ENCODE assay signal across 9 cellular contexts in the genomic region with DNA sequence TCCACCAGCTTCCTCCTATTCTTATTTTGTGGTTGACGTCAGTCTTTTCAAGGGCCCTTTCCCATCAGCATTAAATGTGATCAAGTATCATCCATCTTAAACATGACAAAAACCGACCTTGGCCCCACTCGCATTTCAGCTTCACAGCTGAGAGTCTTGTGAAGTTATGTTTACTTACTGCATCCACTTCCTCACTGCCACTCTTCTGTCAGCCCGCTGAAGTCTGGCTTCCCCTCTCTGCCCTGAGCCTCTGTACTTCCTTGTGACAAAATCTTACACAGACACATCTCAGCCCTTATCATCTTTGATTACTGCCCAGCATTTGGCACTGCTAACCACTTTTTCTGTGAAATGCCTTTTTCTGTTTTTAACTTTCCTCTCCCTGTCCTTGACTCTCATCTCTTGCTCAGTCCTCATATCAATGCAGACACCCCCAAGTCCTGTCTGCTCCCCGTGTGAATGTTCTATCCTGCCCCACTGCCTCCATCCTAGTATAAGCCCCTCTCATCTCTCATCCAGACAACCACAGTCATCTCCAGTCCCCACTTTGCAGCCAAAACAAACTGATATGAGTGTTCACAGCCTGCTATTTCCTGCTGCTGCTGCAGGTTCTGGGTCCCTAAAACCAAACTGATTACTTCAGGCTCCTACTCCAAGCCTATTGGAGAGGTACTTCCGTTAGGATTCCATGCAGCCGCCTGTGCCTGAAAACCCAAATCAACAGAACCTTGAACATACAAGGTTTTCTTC. TPM values are rescaled to one million over a fixed set of nuclear protein-coding genes. Genes with fewer than 3 reads are reported as not detected.
DNase-seq lines count a peak whose midpoint lies in the region; ATAC-seq and TF ChIP-seq lines count a peak whose summit lies in the region.
"Had no signal": no experiment of that assay in that cellular context is flagged by ENCODE, and none has a peak within 500 bp of the region (broad histone marks: within the 10 kb centered on the region; RNA-seq: fewer than 3 reads in every experiment).

No MANE protein-coding gene starts in this region.

- DNase-seq in CD4-positive, alpha-beta T cell: peak in 9 of 10 experiments; percentile 17 to 51 (median 44)
- DNase-seq in MV-4-11 (lab: John Stamatoyannopoulos, UW) (peak; percentile 65), NCI-H1694 treated with DMSO at 0.1 percent for 48 hours (lab: John Stamatoyannopoulos, UW) (no peak), GM10248 (ENCODE audit: extremely low spot score) (no peak), MG63 (no peak), HuH-7 (ENCODE audit: low spot score) (no peak)
- DNase-seq: NCI-H524 had no signal

- H3K4me1 Mint-ChIP-seq in CD4-positive, alpha-beta T cell (ENCODE audit: low read depth): peaks cover 42% of the 10 kb centered on the region
- peaks cover 52% of the 10 kb centered on the region for H3K4me1 Mint-ChIP-seq in activated naive CD8-positive, alpha-beta T cell (ENCODE audit: low read depth)

- H3K9me3 ChIP-seq in CD4-positive, alpha-beta T cell (ENCODE audit: control insufficient read depth, low read length): no peaks in the 10 kb centered on the region
- H3K9me3 ChIP-seq in mucosa of rectum (ENCODE audit: control insufficient read depth in 2 of 2, low read length in 2 of 2) (no peaks in the 10 kb centered on the region), MG63 (no peaks in the 10 kb centered on the region)

- H3K27ac ChIP-seq in CD4-positive, alpha-beta T cell (ENCODE audit: low read depth, low read length): peak overlapping the region; percentile 52
- peak overlapping the region; percentile 38 to 58 for H3K27ac ChIP-seq in mucosa of rectum (ENCODE audit: low read depth in 2 of 2, low read length in 2 of 2)

- no peaks in the 10 kb centered on the region for H3K9me3 Mint-ChIP-seq in CD4-positive, alpha-beta T cell
- no peaks in the 10 kb centered on the region for H3K9me3 Mint-ChIP-seq in activated naive CD8-positive, alpha-beta T cell (ENCODE audit: low read depth)

- no peak for TF ChIP-seq CTCF in CD4-positive, alpha-beta T cell (IDR thresholded peaks at IDR 0.05)
- no peak for TF ChIP-seq CTCF in GM10248 (IDR thresholded peaks at IDR 0.05; ENCODE audit: control extremely low read depth, extremely low read depth, low read depth, missing control alignments)

- H3K27me3 Mint-ChIP-seq in CD4-positive, alpha-beta T cell: no peaks in the 10 kb centered on the region
- H3K27me3 Mint-ChIP-seq in activated naive CD8-positive, alpha-beta T cell: no peaks in the 10 kb centered on the region

- H3K36me3 Mint-ChIP-seq in CD4-positive, alpha-beta T cell (ENCODE audit: low read depth): no peaks in the 10 kb centered on the region
- peaks cover 2% of the 10 kb centered on the region for H3K36me3 Mint-ChIP-seq in activated naive CD8-positive, alpha-beta T cell

- H3K9ac ChIP-seq in mucosa of rectum (ENCODE audit: low read depth in 1 of 2, low read length in 2 of 2): peak overlapping the region in 1 of 2 donors; percentile 54

- peaks cover 10 to 14% of the 10 kb centered on the region in 2 donors for H3K4me1 ChIP-seq in mucosa of rectum (ENCODE audit: control insufficient read depth in 2 of 2, insufficient read depth in 2 of 2, low read length in 2 of 2)

- H3K27ac Mint-ChIP-seq in CD4-positive, alpha-beta T cell: peak overlapping the region; percentile 82
- peak overlapping the region; percentile 94 for H3K27ac Mint-ChIP-seq in activated naive CD8-positive, alpha-beta T cell

- peak overlapping the region in 1 of 2 donors; percentile 34 for H3K4me3 ChIP-seq in mucosa of rectum (ENCODE audit: low read length in 2 of 2)
- no peak overlapping the region for H3K4me3 ChIP-seq in MG63

- no peaks in the 10 kb centered on the region for H3K27me3 ChIP-seq in CD4-positive, alpha-beta T cell (ENCODE audit: control insufficient read depth, insufficient read depth, low read length)
- H3K27me3 ChIP-seq in mucosa of rectum (ENCODE audit: control insufficient read depth in 2 of 2, insufficient read depth in 2 of 2, low read length in 2 of 2) (no peaks in the 10 kb centered on the region), MG63 (no peaks in the 10 kb centered on the region)

- peak; percentile 91 for ATAC-seq in CD4-positive, alpha-beta T cell (ENCODE audit: poor library complexity)

- peak overlapping the region; percentile 42 for H3K4me3 Mint-ChIP-seq in CD4-positive, alpha-beta T cell
- H3K4me3 Mint-ChIP-seq in activated naive CD8-positive, alpha-beta T cell: peak overlapping the region; percentile 78

- intact Hi-C loops in CD4-positive, alpha-beta T cell (cut with DNase I, micrococcal nuclease): loop anchor here in 1 of 2 experiments (1.0 kb wide), 1 partner anchor 14 kb away; no protein-coding TSS in a partner anchor

- peaks cover 0 to 4% of the 10 kb centered on the region in 2 donors for H3K36me3 ChIP-seq in mucosa of rectum (ENCODE audit: control insufficient read depth in 2 of 2, insufficient read depth in 2 of 2, low read length in 2 of 2)
- peaks cover 22% of the 10 kb centered on the region for H3K36me3 ChIP-seq in MG63

- CTCF ChIA-PET in CD4-positive, alpha-beta T cell (lab: Charles Lee): no interaction called here
- CTCF ChIA-PET in GM10248 (lab: Yijun Ruan, JAX): interaction anchor here (1.2 to 1.4 kb wide), 2 partner anchors 10 to 15 kb away, joined by 3 read pairs; no protein-coding TSS in a partner anchor

- POLR2A ChIA-PET in CD4-positive, alpha-beta T cell (lab: Charles Lee): interaction anchor here (0.6 to 1.9 kb wide), 9 partner anchors 9 to 534 kb away, joined by 3 to 10 read pairs (median 3); partner anchors contain the start of genes FOSL2 and RBKS
- POLR2A ChIA-PET in GM10248 (lab: Yijun Ruan, JAX): no interaction called here

RNA-seq across cellular contexts. Expression of gene FOSL2, which starts 31.4 kb away (rescaled TPM):
- total RNA-seq in CD4-positive, alpha-beta T cell: 100 to 1,000 TPM; 152 to 155 TPM
- total RNA-seq in MG63 (2014; rRNA removed; shearing (Covaris generic); ENCODE audit: low replicate concordance): 32.7 and 46.9 TPM in 2 replicates

Comparison
In these comparisons a context has a peak if more than half of its experiments do, and no peak if none do; other contexts are left out.
1. DNase-seq: peak in CD4-positive, alpha-beta T cell (9 of 10) and MV-4-11 (single experiment); none in NCI-H1694 treated with DMSO at 0.1 percent for 48 hours (single experiment), GM10248 (single experiment), MG63 (single experiment) and HuH-7 (single experiment).